In genomic region chr15:34581687-34582460, GRCh38 we compare ENCODE assay signal across 8 cellular contexts. TPM values are rescaled to one million over a fixed set of nuclear protein-coding genes. Genes with fewer than 3 reads are reported as not detected.
A peak's percentile ranks its signal among the peaks of the same experiment; 100 is the strongest.
DNase-seq lines count a peak whose midpoint lies in the region; ATAC-seq and TF ChIP-seq lines count a peak whose summit lies in the region.
"Not testable (repeated sequence)": the region's sequence is repeated elsewhere in the genome, so short reads cannot be mapped to it uniquely, and the experiment has no call there.

No MANE protein-coding gene starts in this region.

- H3K4me1 ChIP-seq in Caco-2; Loucy (ENCODE audit: insufficient read depth, low read length, poor library complexity, severe bottlenecking); prostate gland (replicated peaks): not testable (repeated sequence)
- H3K4me1 ChIP-seq in upper lobe of left lung: peaks cover 13 to 38% (median 17%) of the 10 kb centered on the region in 4 donors

- H3F3A ChIP-seq in Loucy (ENCODE audit: low read depth): not testable (repeated sequence)

- not testable (repeated sequence) for H3K9me3 ChIP-seq in Caco-2; Loucy (ENCODE audit: insufficient read depth, low read depth, low read length); prostate gland; upper lobe of left lung

- H3K27me3 ChIP-seq in Caco-2 (replicated peaks; ENCODE audit: control insufficient read depth, insufficient read depth, low read length); Loucy (ENCODE audit: insufficient read depth, low read length, poor library complexity, severe bottlenecking); prostate gland (replicated peaks; ENCODE audit: insufficient read depth); upper lobe of left lung: not testable (repeated sequence)

- H3K4me3 ChIP-seq in Caco-2 (ENCODE audit: low read depth, low read length) (peak overlapping the region; percentile 69), Loucy (ENCODE audit: low read length, poor library complexity, severe bottlenecking) (peak overlapping the region; percentile 81), fibroblast of mammary gland (ENCODE audit: control insufficient read depth, low read depth, low read length) (peak overlapping the region; percentile 64), prostate gland (peak overlapping the region; percentile 78 to 87), upper lobe of left lung (peak overlapping the region; percentile 80 to 94 (median 89))

- H3K27ac Mint-ChIP-seq in Caco-2 (ENCODE audit: unreplicated experiment): not testable (repeated sequence)
- H3K27ac Mint-ChIP-seq in activated CD4-positive, alpha-beta T cell treated with anti-CD3 and anti-CD28 coated beads, Interleukin-2, amount 10 ng/mL, durations not matched to agents 24 days and 14 days: peak overlapping the region; percentile 92
- H3K27ac Mint-ChIP-seq in brain: peak overlapping the region; percentile 66 to 85 (median 74)
- H3K27ac Mint-ChIP-seq in memory B cell: peak overlapping the region; percentile 24

- intact Hi-C loops in Caco-2 (cut with micrococcal nuclease; ENCODE audit: unreplicated experiment); prostate gland (cut with DNase I): not testable (repeated sequence)
- intact Hi-C loops in activated CD4-positive, alpha-beta T cell treated with anti-CD3 and anti-CD28 coated beads, Interleukin-2, amount 10 ng/mL, durations not matched to agents 24 days and 14 days (cut with micrococcal nuclease): loop anchor here (5.0 to 10.0 kb wide), 2 partner anchors 480 to 517 kb away; partner anchors contain the start of genes EMC7 and PGBD4

- not testable (repeated sequence) for H4K20me1 ChIP-seq in Loucy (ENCODE audit: insufficient read depth, low read length, poor library complexity, severe bottlenecking)

- POLR2A ChIA-PET in Caco-2 (lab: Charles Lee): not testable (repeated sequence)

- not testable (repeated sequence) for H3K9me3 Mint-ChIP-seq in Caco-2 (ENCODE audit: unreplicated experiment); activated CD4-positive, alpha-beta T cell treated with anti-CD3 and anti-CD28 coated beads, Interleukin-2, amount 10 ng/mL, durations not matched to agents 24 days and 14 days; brain; memory B cell

- peak overlapping the region; percentile 81 for H3K4me3 Mint-ChIP-seq in Caco-2 (ENCODE audit: unreplicated experiment)
- H3K4me3 Mint-ChIP-seq in activated CD4-positive, alpha-beta T cell treated with anti-CD3 and anti-CD28 coated beads, Interleukin-2, amount 10 ng/mL, durations not matched to agents 24 days and 14 days: peak overlapping the region; percentile 95
- H3K4me3 Mint-ChIP-seq in brain: peak overlapping the region; percentile 84 to 95 (median 89)
- peak overlapping the region; percentile 86 for H3K4me3 Mint-ChIP-seq in memory B cell

- BruUV-seq in Caco-2 (replicated peaks; lab: Mats Ljungman, UMichigan): not testable (repeated sequence)

- not testable (repeated sequence) for H3K36me3 ChIP-seq in Caco-2 (ENCODE audit: control insufficient read depth, insufficient read depth, low read length); Loucy (ENCODE audit: insufficient read depth, low read length); prostate gland; upper lobe of left lung

- CTCF ChIA-PET in Caco-2 (lab: Charles Lee): not testable (repeated sequence)

- peak overlapping the region; percentile 64 for H3K4me2 ChIP-seq in Loucy (ENCODE audit: low read depth, low read length, poor library complexity, severe bottlenecking)

- peak overlapping the region; percentile 72 for H3K9ac ChIP-seq in Loucy (ENCODE audit: low read depth, low read length, poor library complexity, severe bottlenecking)

- not testable (repeated sequence) for TF ChIP-seq CTCF in Caco-2 (IDR thresholded peaks at IDR 0.05; ENCODE audit: insufficient read depth in 1 of 2, low read depth in 1 of 2, low read length in 1 of 2, severe bottlenecking in 1 of 2, unreplicated experiment in 1 of 2); Loucy (conservative IDR thresholded peaks at IDR 0.05; ENCODE audit: low read length); brain (conservative IDR thresholded peaks at IDR 0.05); fibroblast of mammary gland (conservative IDR thresholded peaks at IDR 0.05; ENCODE audit: control insufficient read depth, insufficient read depth, low read depth, low read length); prostate gland (IDR thresholded peaks at IDR 0.05); upper lobe of left lung (IDR thresholded peaks at IDR 0.05)

- not testable (repeated sequence) for TF ChIP-seq POLR2A in prostate gland (IDR thresholded peaks at IDR 0.05); upper lobe of left lung (IDR thresholded peaks at IDR 0.05)

- not testable (repeated sequence) for H3K27ac ChIP-seq in prostate gland, upper lobe of left lung

- H3K9me2 ChIP-seq in Loucy (replicated peaks; ENCODE audit: low read depth, low read length): not testable (repeated sequence)

- not testable (repeated sequence) for H3K4me1 Mint-ChIP-seq in Caco-2 (ENCODE audit: low read depth, unreplicated experiment)
- H3K4me1 Mint-ChIP-seq in activated CD4-positive, alpha-beta T cell treated with anti-CD3 and anti-CD28 coated beads, Interleukin-2, amount 10 ng/mL, durations not matched to agents 24 days and 14 days: peaks cover 54% of the 10 kb centered on the region
- H3K4me1 Mint-ChIP-seq in brain (peaks cover 45% of the 10 kb centered on the region), memory B cell (peaks cover 32% of the 10 kb centered on the region)

- not testable (repeated sequence) for H3K27me3 Mint-ChIP-seq in Caco-2 (ENCODE audit: insufficient read depth, unreplicated experiment); activated CD4-positive, alpha-beta T cell treated with anti-CD3 and anti-CD28 coated beads, Interleukin-2, amount 10 ng/mL, durations not matched to agents 24 days and 14 days; memory B cell
- peaks cover 14% of the 10 kb centered on the region for H3K27me3 Mint-ChIP-seq in brain

- not testable (repeated sequence) for ATAC-seq in memory B cell (ENCODE audit: low read depth); upper lobe of left lung (ENCODE audit: low FRiP score in 2 of 2)

- H3K79me2 ChIP-seq in Loucy (ENCODE audit: insufficient read depth, low read length): peaks cover 24% of the 10 kb centered on the region

- H2AFZ ChIP-seq in Loucy (ENCODE audit: low read length): not testable (repeated sequence)

- not testable (repeated sequence) for H3K36me3 Mint-ChIP-seq in Caco-2 (ENCODE audit: insufficient read depth, unreplicated experiment); brain; memory B cell
- peaks cover 11% of the 10 kb centered on the region for H3K36me3 Mint-ChIP-seq in activated CD4-positive, alpha-beta T cell treated with anti-CD3 and anti-CD28 coated beads, Interleukin-2, amount 10 ng/mL, durations not matched to agents 24 days and 14 days (ENCODE audit: low read depth)

- TF ChIP-seq EP300 in upper lobe of left lung (IDR thresholded peaks at IDR 0.05): not testable (repeated sequence)

- not testable (repeated sequence) for DNase-seq in Caco-2; activated CD4-positive, alpha-beta T cell treated with anti-CD3 and anti-CD28 coated beads, Interleukin-2, amount 10 ng/mL, durations not matched to agents 24 days and 14 days; fibroblast of mammary gland (ENCODE audit: low read depth); memory B cell (ENCODE audit: low spot score in 2 of 2); prostate gland (ENCODE audit: low spot score)
- peak in 1 of 2 donors; percentile 41 for DNase-seq in upper lobe of left lung

- 79% methylated on average over 14 of the region's 15 CpGs for WGBS in prostate gland
- 58 to 62% methylated on average over 5 to 15 of the region's 15 CpGs for WGBS in upper lobe of left lung, 2 donors

RNA-seq across cellular contexts. Expression of gene GOLGA8B, which starts 1.6 kb away (rescaled TPM):
- total RNA-seq in Caco-2 (2022) (52.3 and 68.2 TPM in 2 replicates), prostate gland (100 to 1,000 TPM in 1 of 2 donors, 10 to 100 TPM in 1; 83.0 to 197 TPM), upper lobe of left lung (100 to 1,000 TPM in 3 of 6 donors, 10 to 100 TPM in 3; 29.8 to 788 (median 115) TPM)
- 210 and 234 TPM in 2 replicates for total RNA-seq in activated CD4-positive, alpha-beta T cell treated with anti-CD3 and anti-CD28 coated beads, Interleukin-2, amount 10 ng/mL, durations not matched to agents 24 days and 14 days
- polyA plus RNA-seq in brain (ENCODE audit: insufficient read depth, low read depth, low replicate concordance): 0.76 TPM
